ENCODE assay signal across 14 cellular contexts in genomic region chr18:9067823-9068222, GRCh38.
"Had no signal": no experiment of that assay in that cellular context is flagged by ENCODE, and none has a peak within 500 bp of the region (broad histone marks: within the 10 kb centered on the region; RNA-seq: fewer than 3 reads in every experiment).

No MANE protein-coding gene starts in this region.

- FAIRE-seq: kidney had no signal

- ATAC-seq: activated CD4-positive, alpha-beta T cell treated with anti-CD3 and anti-CD28 coated beads for 36 hours; gastroesophageal sphincter; naive thymus-derived CD4-positive, alpha-beta T cell had no signal

- H3K36me3 Mint-ChIP-seq: mesothelial cell of epicardium; naive thymus-derived CD4-positive, alpha-beta T cell had no signal

- H3K4me1 ChIP-seq: colonic mucosa, gastroesophageal sphincter, vagina had no signal

- DNase-seq: activated CD4-positive, alpha-beta memory T cell treated with anti-CD3 and anti-CD28 coated beads, Interleukin-2, amount 10 ng/mL, durations not matched to agents 7 days and 5 days; activated CD4-positive, alpha-beta T cell treated with anti-CD3 and anti-CD28 coated beads for 36 hours; activated naive CD4-positive, alpha-beta T cell treated with Interleukin-2 at 50 U/mL for 16 hours; colonic mucosa; effector CD8-positive, alpha-beta T cell; kidney; naive thymus-derived CD4-positive, alpha-beta T cell; retina; T-helper 9 cell had no signal

- H3K27me3 Mint-ChIP-seq: activated CD4-positive, alpha-beta memory T cell treated with anti-CD3 and anti-CD28 coated beads, Interleukin-2, amount 10 ng/mL, durations not matched to agents 7 days and 5 days; activated CD4-positive, alpha-beta T cell treated with anti-CD3 and anti-CD28 coated beads for 36 hours had no signal

- H3K27ac ChIP-seq: colonic mucosa, epithelial cell of prostate, gastroesophageal sphincter, vagina had no signal

- H3K36me3 ChIP-seq: colonic mucosa, gastroesophageal sphincter, vagina had no signal

- H3K4me3 ChIP-seq: colonic mucosa, gastroesophageal sphincter, vagina had no signal

- H3K4me1 Mint-ChIP-seq: mesothelial cell of epicardium had no signal

- H3K27ac Mint-ChIP-seq: activated CD4-positive, alpha-beta T cell treated with anti-CD3 and anti-CD28 coated beads for 36 hours; mesothelial cell of epicardium; naive thymus-derived CD4-positive, alpha-beta T cell had no signal

- H3K9me3 ChIP-seq: colonic mucosa, gastroesophageal sphincter, vagina had no signal

- H3K9me3 Mint-ChIP-seq: activated CD4-positive, alpha-beta memory T cell treated with anti-CD3 and anti-CD28 coated beads, Interleukin-2, amount 10 ng/mL, durations not matched to agents 7 days and 5 days; activated T-helper 1 cell treated with anti-CD3 and anti-CD28 coated beads, Interleukin-12 subunit alpha, Interleukin-12 subunit beta, Interleukin-2, Interleukin-4 antibody, amounts not matched to agents 30 ng/mL and 10 ng/mL and 1 ng/mL, durations not matched to agents 14 hours and 24 hours and 36 hours; mesothelial cell of epicardium had no signal

- H3K27me3 ChIP-seq: colonic mucosa, gastroesophageal sphincter, vagina had no signal

- H3K4me3 Mint-ChIP-seq: activated CD4-positive, alpha-beta memory T cell treated with anti-CD3 and anti-CD28 coated beads, Interleukin-2, amount 10 ng/mL, durations not matched to agents 7 days and 5 days; activated CD4-positive, alpha-beta T cell treated with anti-CD3 and anti-CD28 coated beads for 36 hours; activated T-helper 1 cell treated with anti-CD3 and anti-CD28 coated beads, Interleukin-12 subunit alpha, Interleukin-12 subunit beta, Interleukin-2, Interleukin-4 antibody, amounts not matched to agents 30 ng/mL and 10 ng/mL and 1 ng/mL, durations not matched to agents 14 hours and 24 hours and 36 hours; mesothelial cell of epicardium; naive thymus-derived CD4-positive, alpha-beta T cell had no signal
